24 cellular contexts compared by ENCODE assay signal in genomic region chr20:45128066-45128465, GRCh38. TPM values are rescaled to one million over a fixed set of nuclear protein-coding genes. Genes with fewer than 3 reads are reported as not detected.
DNase-seq lines count a peak whose midpoint lies in the region; ATAC-seq, FAIRE-seq and TF ChIP-seq lines count a peak whose summit lies in the region.
"Had no signal": no experiment of that assay in that cellular context is flagged by ENCODE, and none has a peak within 500 bp of the region (broad histone marks: within the 10 kb centered on the region; RNA-seq: fewer than 3 reads in every experiment).

No MANE protein-coding gene starts in this region.

- H3K36me3 ChIP-seq in bronchial epithelial cell (ENCODE audit: control insufficient read depth, insufficient read depth, low read length) (no peaks in the 10 kb centered on the region), right atrium auricular region (no peaks in the 10 kb centered on the region)
- no peaks in the 10 kb centered on the region for H3K36me3 ChIP-seq in effector memory CD4-positive, alpha-beta T cell (ENCODE audit: control insufficient read depth, insufficient read depth, low read length)
- H3K36me3 ChIP-seq: BE2C, neutrophil had no signal

- peak; percentile 88 for FAIRE-seq in HTR-8/SVneo (lab: Jason Lieb, UNC)
- FAIRE-seq in bronchial epithelial cell (lab: Jason Lieb, UNC): peak; percentile 93
- FAIRE-seq: A204.1 had no signal

- TF ChIP-seq CTCF in bronchial epithelial cell (IDR thresholded peaks at IDR 0.05; ENCODE audit: insufficient read depth, low read length, severe bottlenecking) (no peak), right atrium auricular region (IDR thresholded peaks at IDR 0.05) (no peak)

- ATAC-seq in HG02870 (IDR thresholded peaks at IDR 0.05; ENCODE audit: unreplicated experiment): no peak
- ATAC-seq: activated CD8-positive, alpha-beta T cell treated with anti-CD3 and anti-CD28 coated beads, Interleukin-2, amount 10 ng/mL, durations not matched to agents 7 days and 5 days; activated T-cell treated with anti-CD3 and anti-CD28 coated beads, Interleukin-2, amount 50 U/mL, for 4 hours had no signal

- H3K4me1 ChIP-seq in effector memory CD4-positive, alpha-beta T cell (ENCODE audit: control insufficient read depth, insufficient read depth, low read length, poor library complexity, severe bottlenecking): no peaks in the 10 kb centered on the region
- no peaks in the 10 kb centered on the region for H3K4me1 ChIP-seq in right atrium auricular region
- H3K4me1 ChIP-seq: BE2C had no signal

- no peaks in the 10 kb centered on the region for H3K9me3 ChIP-seq in effector memory CD4-positive, alpha-beta T cell (ENCODE audit: control insufficient read depth, low read length)
- H3K9me3 ChIP-seq in right atrium auricular region: no peaks in the 10 kb centered on the region
- H3K9me3 ChIP-seq: BE2C, neutrophil had no signal

- no peak overlapping the region for H3K27ac ChIP-seq in effector memory CD4-positive, alpha-beta T cell (ENCODE audit: insufficient read depth, low read length, poor library complexity, severe bottlenecking)
- H3K27ac ChIP-seq in right atrium auricular region: no peak overlapping the region
- H3K27ac ChIP-seq: neutrophil had no signal

- no peak overlapping the region for H3K4me3 ChIP-seq in bronchial epithelial cell (ENCODE audit: low read depth, low read length)
- H3K4me3 ChIP-seq in effector memory CD4-positive, alpha-beta T cell (ENCODE audit: insufficient read depth, low read depth, low read length, poor library complexity, severe bottlenecking): no peak overlapping the region
- H3K4me3 ChIP-seq in right atrium auricular region: no peak overlapping the region

- peak; percentile 27 for DNase-seq in A172 (ENCODE audit: low spot score)
- no peak for DNase-seq in HTR-8/SVneo (ENCODE audit: insufficient read length, low spot score)
- DNase-seq in bronchial epithelial cell (ENCODE audit: low read depth): peak; percentile 92
- DNase-seq in left kidney (ENCODE audit: low read depth, low spot score): peak; percentile 58
- DNase-seq in effector memory CD4-positive, alpha-beta T cell: no peak
- DNase-seq in cortex of kidney (lab: John Stamatoyannopoulos, UW): no peak
- DNase-seq in right atrium auricular region (ENCODE audit: low spot score): no peak
- DNase-seq: activated CD4-positive, CD25-positive, alpha-beta regulatory T cell treated with anti-CD3 and anti-CD28 coated beads, Interleukin-2, amount 50 U/mL, for 72 hours; activated CD8-positive, alpha-beta T cell treated with anti-CD3 and anti-CD28 coated beads, Interleukin-2, amount 10 ng/mL, durations not matched to agents 7 days and 5 days; activated naive CD4-positive, alpha-beta T cell treated with anti-CD3 and anti-CD28 coated beads, Interleukin-2, amount 50 U/mL, for 16 hours; activated T-cell treated with anti-CD3 and anti-CD28 coated beads, Interleukin-2, amount 50 U/mL, for 4 hours; aorta; BE2C; cerebellar nuclear complex; glutamatergic neuron; Karpas-422; NCI-H1105; NCI-H2081 treated with DMSO at 0.1 percent for 48 hours; NCI-H510A treated with DMSO at 0.1 percent for 48 hours; substantia nigra had no signal

- peaks cover 9% of the 10 kb centered on the region for H3K27me3 ChIP-seq in bronchial epithelial cell (ENCODE audit: control insufficient read depth, insufficient read depth, low read length)
- H3K27me3 ChIP-seq in effector memory CD4-positive, alpha-beta T cell (replicated peaks; ENCODE audit: control insufficient read depth, insufficient read depth, low read length, poor library complexity, severe bottlenecking): no peaks in the 10 kb centered on the region
- no peaks in the 10 kb centered on the region for H3K27me3 ChIP-seq in right atrium auricular region

RNA-seq across cellular contexts. Expression of gene WFDC12, which starts 3.8 kb away (rescaled TPM):
- total RNA-seq in A172 (2014; rRNA removed; shearing (Covaris generic)): not detected in 2 replicates
- total RNA-seq in bronchial epithelial cell (not detected in 2 replicates), right atrium auricular region (not detected)
- total RNA-seq: activated CD8-positive, alpha-beta T cell treated with anti-CD3 and anti-CD28 coated beads, Interleukin-2, amount 10 ng/mL, durations not matched to agents 7 days and 5 days; activated T-cell treated with anti-CD3 and anti-CD28 coated beads, Interleukin-2, amount 50 U/mL, for 4 hours; aorta; pulmonary artery endothelial cell had no signal

RNA-seq across cellular contexts. Expression of gene WFDC5, which starts 13.1 kb away (rescaled TPM):
- total RNA-seq in A172 (2014; rRNA removed; shearing (Covaris generic)): not detected in 2 replicates
- total RNA-seq in bronchial epithelial cell (0.79 and 4.1 TPM in 2 replicates), right atrium auricular region (not detected)
- total RNA-seq: activated CD8-positive, alpha-beta T cell treated with anti-CD3 and anti-CD28 coated beads, Interleukin-2, amount 10 ng/mL, durations not matched to agents 7 days and 5 days; activated T-cell treated with anti-CD3 and anti-CD28 coated beads, Interleukin-2, amount 50 U/mL, for 4 hours; aorta; pulmonary artery endothelial cell had no signal

RNA-seq across cellular contexts. Expression of gene KCNS1, which starts 27.1 kb away (rescaled TPM):
- not detected in 2 replicates for total RNA-seq in A172 (2014; rRNA removed; shearing (Covaris generic))
- total RNA-seq in bronchial epithelial cell: 0.53 and 0.90 TPM in 2 replicates
- total RNA-seq in right atrium auricular region: under 1 TPM; 0.33 to 0.39 TPM
- total RNA-seq: aorta had no signal

RNA-seq across cellular contexts. Expression of gene PI3, which starts 46.6 kb away (rescaled TPM):
- total RNA-seq in A172 (2014; rRNA removed; shearing (Covaris generic)): not detected in 2 replicates
- total RNA-seq in bronchial epithelial cell (15.5 and 110 TPM in 2 replicates), right atrium auricular region (not detected)
- total RNA-seq: activated CD8-positive, alpha-beta T cell treated with anti-CD3 and anti-CD28 coated beads, Interleukin-2, amount 10 ng/mL, durations not matched to agents 7 days and 5 days; pulmonary artery endothelial cell had no signal

Comparison
In these comparisons a context has a peak if more than half of its experiments do, and no peak if none do; other contexts are left out.
1. DNase-seq: peak in A172 (single experiment), bronchial epithelial cell (single experiment) and left kidney (single experiment); none in HTR-8/SVneo (single experiment), effector memory CD4-positive, alpha-beta T cell (0 of 3), cortex of kidney (single experiment) and right atrium auricular region (single experiment).